ENCODE assay signal across 12 cellular contexts in the genomic region with DNA sequence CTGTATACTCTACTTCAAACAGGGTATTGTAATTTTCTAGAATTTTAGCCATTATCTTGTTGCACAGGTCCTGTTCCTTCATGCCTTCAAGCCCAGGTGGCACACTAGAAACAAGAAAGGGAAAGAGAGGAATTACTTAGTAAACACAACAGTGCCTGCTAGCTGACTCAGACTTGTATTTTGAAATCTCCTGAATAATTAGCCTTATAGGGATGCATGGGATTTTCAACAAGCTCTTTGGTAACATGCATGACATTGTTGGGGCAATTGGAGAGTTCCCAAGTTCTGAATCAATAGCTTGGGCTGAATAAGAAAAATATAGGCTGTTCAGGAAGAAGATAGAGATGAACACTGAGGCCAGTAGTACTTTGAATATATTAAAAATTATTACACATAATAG.
A peak's percentile ranks its signal among the peaks of the same experiment; 100 is the strongest.
DNase-seq lines count a peak whose midpoint lies in the region; ATAC-seq lines count a peak whose summit lies in the region.
"Had no signal": no experiment of that assay in that cellular context is flagged by ENCODE, and none has a peak within 500 bp of the region (broad histone marks: within the 10 kb centered on the region; RNA-seq: fewer than 3 reads in every experiment).

No MANE protein-coding gene starts in this region.

- no peaks in the 10 kb centered on the region for H3K27me3 ChIP-seq in trophoblast cell (ENCODE audit: insufficient read depth, low read length)
- no peaks in the 10 kb centered on the region for H3K27me3 ChIP-seq in CD4-positive, alpha-beta memory T cell (ENCODE audit: insufficient read depth, low read length)

- POLR2A ChIA-PET in CD4-positive, alpha-beta memory T cell (lab: Charles Lee; ENCODE audit: partially characterized antibody), result no interaction called here

- H2BK5ac ChIP-seq in trophoblast cell (ENCODE audit: low read depth, low read length, poor library complexity), result no peak overlapping the region

- H4K91ac ChIP-seq in trophoblast cell (ENCODE audit: low read depth, low read length), result no peak overlapping the region

- no peaks in the 10 kb centered on the region for H3K9me3 ChIP-seq in trophoblast cell (ENCODE audit: insufficient read depth, low read depth, low read length)
- no peaks in the 10 kb centered on the region for H3K9me3 ChIP-seq in CD4-positive, alpha-beta memory T cell (ENCODE audit: control insufficient read depth in 1 of 2, low read length in 2 of 2)
- H3K9me3 ChIP-seq: thoracic aorta had no signal

- no peaks in the 10 kb centered on the region for H3K9me3 Mint-ChIP-seq in stimulated activated naive CD8-positive, alpha-beta T cell treated with anti-CD3 and anti-CD28 coated beads, Interleukin-15, amount 100 ng/mL, for 72 hours
- H3K9me3 Mint-ChIP-seq in CD4-positive, alpha-beta memory T cell, result peaks cover 0 to 3% (median 0%) of the 10 kb centered on the region in 8 donors
- H3K9me3 Mint-ChIP-seq: activated naive CD8-positive, alpha-beta T cell treated with anti-CD3 and anti-CD28 coated beads, Interleukin-2, amount 50 U/mL, for 24 hours had no signal

- H3K36me3 Mint-ChIP-seq in CD4-positive, alpha-beta memory T cell, result no peaks in the 10 kb centered on the region

- H3K4me1 ChIP-seq in trophoblast cell (ENCODE audit: control insufficient read depth in 1 of 2, insufficient read depth in 2 of 2, low read length in 2 of 2), result no peaks in the 10 kb centered on the region
- H3K4me1 ChIP-seq in CD4-positive, alpha-beta memory T cell (ENCODE audit: insufficient read depth, low read length), result peaks cover 34% of the 10 kb centered on the region

- H2BK120ac ChIP-seq in trophoblast cell (ENCODE audit: insufficient read depth, low read length, poor library complexity), result no peak overlapping the region

- no peak overlapping the region for H3K14ac ChIP-seq in trophoblast cell (ENCODE audit: low read length)

- intact Hi-C loops in CD4-positive, alpha-beta memory T cell (cut with micrococcal nuclease), result no loop called here

- H3K23ac ChIP-seq in trophoblast cell (ENCODE audit: low read length), result no peak overlapping the region

- no peak overlapping the region for H4K12ac ChIP-seq in trophoblast cell (ENCODE audit: low read depth, low read length)

- no peak overlapping the region for H3K4me3 Mint-ChIP-seq in stimulated activated naive CD8-positive, alpha-beta T cell treated with anti-CD3 and anti-CD28 coated beads, Interleukin-15, amount 100 ng/mL, for 72 hours
- H3K4me3 Mint-ChIP-seq in CD4-positive, alpha-beta memory T cell, result no peak overlapping the region
- H3K4me3 Mint-ChIP-seq: activated CD4-positive, alpha-beta memory T cell treated with anti-CD3 and anti-CD28 coated beads, Interleukin-2, amount 10 ng/mL, durations not matched to agents 7 days and 5 days; activated naive CD8-positive, alpha-beta T cell treated with anti-CD3 and anti-CD28 coated beads, Interleukin-2, amount 50 U/mL, for 24 hours had no signal

- ATAC-seq in esophagus mucosa, result peak; percentile 95
- ATAC-seq in stimulated activated naive CD8-positive, alpha-beta T cell treated with anti-CD3 and anti-CD28 coated beads, Interleukin-15, amount 100 ng/mL, for 72 hours, result no peak
- ATAC-seq: activated naive CD8-positive, alpha-beta T cell treated with anti-CD3 and anti-CD28 coated beads, Interleukin-2, amount 50 U/mL, for 24 hours had no signal

- CTCF ChIA-PET in CD4-positive, alpha-beta memory T cell (lab: Charles Lee; ENCODE audit: partially characterized antibody), result no interaction called here

- H2AK5ac ChIP-seq in trophoblast cell (ENCODE audit: low read length), result no peak overlapping the region

- DNase-seq in ELR (ENCODE audit: low read depth), result peak; percentile 89
- peak; percentile 72 for DNase-seq in NCI-H226
- peak; percentile 70 to 92 for DNase-seq in trophoblast cell
- no peak for DNase-seq in stimulated activated naive CD8-positive, alpha-beta T cell treated with anti-CD3 and anti-CD28 coated beads, Interleukin-15, amount 100 ng/mL, for 72 hours
- no peak for DNase-seq in CD4-positive, alpha-beta memory T cell
- no peak for DNase-seq in stimulated activated CD4-positive, alpha-beta T cell treated with anti-CD3 and anti-CD28 coated beads, Interleukin-4, amount 100 ng/mL, for 24 hours
- DNase-seq: activated CD4-positive, alpha-beta memory T cell treated with anti-CD3 and anti-CD28 coated beads, Interleukin-2, amount 10 ng/mL, durations not matched to agents 7 days and 5 days; activated naive CD8-positive, alpha-beta T cell treated with anti-CD3 and anti-CD28 coated beads, Interleukin-2, amount 50 U/mL, for 24 hours; GOT3; occipital lobe had no signal

- no peak overlapping the region for H3K4me3 ChIP-seq in trophoblast cell (ENCODE audit: low read depth, low read length)
- no peak overlapping the region for H3K4me3 ChIP-seq in CD4-positive, alpha-beta memory T cell (ENCODE audit: low read length in 2 of 2)
- H3K4me3 ChIP-seq: thoracic aorta had no signal

- H3K4me1 Mint-ChIP-seq in stimulated activated naive CD8-positive, alpha-beta T cell treated with anti-CD3 and anti-CD28 coated beads, Interleukin-15, amount 100 ng/mL, for 72 hours, result peaks cover 17% of the 10 kb centered on the region
- peaks cover 19 to 36% (median 28%) of the 10 kb centered on the region in 4 donors for H3K4me1 Mint-ChIP-seq in CD4-positive, alpha-beta memory T cell

- no peak overlapping the region for H2AFZ ChIP-seq in trophoblast cell (ENCODE audit: insufficient read depth, low read length, poor library complexity)

- H3K9ac ChIP-seq in trophoblast cell (ENCODE audit: low read length), result no peak overlapping the region

- H3K4ac ChIP-seq in trophoblast cell (ENCODE audit: low read depth, low read length), result no peak overlapping the region

- H3K27ac ChIP-seq in trophoblast cell (ENCODE audit: low read depth, low read length), result no peak overlapping the region
- H3K27ac ChIP-seq in CD4-positive, alpha-beta memory T cell (ENCODE audit: low read depth, low read length), result no peak overlapping the region
- H3K27ac ChIP-seq: thoracic aorta had no signal

- H3K18ac ChIP-seq in trophoblast cell (ENCODE audit: low read length), result no peak overlapping the region

- no peak overlapping the region for H2BK12ac ChIP-seq in trophoblast cell (ENCODE audit: low read length)

- no peak overlapping the region for H4K8ac ChIP-seq in trophoblast cell (ENCODE audit: low read depth, low read length)

- H3K79me1 ChIP-seq in trophoblast cell (ENCODE audit: low read length), result no peaks in the 10 kb centered on the region

- no peaks in the 10 kb centered on the region for H3K79me2 ChIP-seq in trophoblast cell (ENCODE audit: control insufficient read depth, insufficient read depth, low read length, poor library complexity)

- no peaks in the 10 kb centered on the region for H3K36me3 ChIP-seq in trophoblast cell (ENCODE audit: control insufficient read depth in 1 of 2, insufficient read depth in 2 of 2, low read length in 2 of 2)
- H3K36me3 ChIP-seq in CD4-positive, alpha-beta memory T cell (ENCODE audit: insufficient read depth, low read length), result no peaks in the 10 kb centered on the region
- H3K36me3 ChIP-seq: thoracic aorta had no signal

- no peak overlapping the region for H3K4me2 ChIP-seq in trophoblast cell (ENCODE audit: low read length)

- H3K27ac Mint-ChIP-seq in stimulated activated naive CD8-positive, alpha-beta T cell treated with anti-CD3 and anti-CD28 coated beads, Interleukin-15, amount 100 ng/mL, for 72 hours, result no peak overlapping the region
- H3K27ac Mint-ChIP-seq in CD4-positive, alpha-beta memory T cell, result no peak overlapping the region
- H3K27ac Mint-ChIP-seq: activated CD4-positive, alpha-beta memory T cell treated with anti-CD3 and anti-CD28 coated beads, Interleukin-2, amount 10 ng/mL, durations not matched to agents 7 days and 5 days; activated naive CD8-positive, alpha-beta T cell treated with anti-CD3 and anti-CD28 coated beads, Interleukin-2, amount 50 U/mL, for 24 hours had no signal

- H3K27me3 Mint-ChIP-seq in stimulated activated naive CD8-positive, alpha-beta T cell treated with anti-CD3 and anti-CD28 coated beads, Interleukin-15, amount 100 ng/mL, for 72 hours, result no peaks in the 10 kb centered on the region
- no peaks in the 10 kb centered on the region for H3K27me3 Mint-ChIP-seq in CD4-positive, alpha-beta memory T cell
- H3K27me3 Mint-ChIP-seq: activated CD4-positive, alpha-beta memory T cell treated with anti-CD3 and anti-CD28 coated beads, Interleukin-2, amount 10 ng/mL, durations not matched to agents 7 days and 5 days; activated naive CD8-positive, alpha-beta T cell treated with anti-CD3 and anti-CD28 coated beads, Interleukin-2, amount 50 U/mL, for 24 hours had no signal

Comparison
In these comparisons a context has a peak if more than half of its experiments do, and no peak if none do; other contexts are left out.
1. DNase-seq: peak in ELR (single experiment), NCI-H226 (single experiment) and trophoblast cell (2 of 2); none in stimulated activated naive CD8-positive, alpha-beta T cell treated with anti-CD3 and anti-CD28 coated beads, Interleukin-15, amount 100 ng/mL, for 72 hours (0 of 2), CD4-positive, alpha-beta memory T cell (0 of 5) and stimulated activated CD4-positive, alpha-beta T cell treated with anti-CD3 and anti-CD28 coated beads, Interleukin-4, amount 100 ng/mL, for 24 hours (single experiment).